In the genomic region with DNA sequence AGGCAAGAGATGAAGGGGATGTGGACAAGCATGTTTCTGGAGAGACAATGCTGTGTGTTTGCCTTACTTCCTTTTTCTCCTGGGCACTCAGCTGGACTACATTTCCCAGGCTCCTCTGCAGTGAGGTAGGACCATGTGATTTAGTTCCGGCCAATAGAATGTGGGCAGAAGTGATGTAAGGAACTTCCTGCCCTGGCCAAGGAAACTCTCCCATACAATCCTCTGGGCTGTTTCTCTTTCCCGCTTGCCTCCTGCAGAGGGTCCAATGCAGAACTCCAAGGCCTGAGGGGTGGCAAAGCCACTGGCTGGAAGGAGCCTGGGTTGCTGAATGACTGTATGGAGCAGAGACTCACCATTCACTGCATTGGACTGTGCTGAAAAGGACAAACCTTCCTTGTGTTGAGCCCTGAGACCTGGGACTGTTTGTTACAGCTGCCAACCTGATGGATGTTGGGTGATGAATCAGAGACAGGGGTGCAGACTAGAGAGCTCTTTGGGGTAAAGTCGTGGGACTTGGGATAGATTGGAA, we compare ENCODE assay signal across 9 cellular contexts.
DNase-seq lines count a peak whose midpoint lies in the region; ATAC-seq and TF ChIP-seq lines count a peak whose summit lies in the region.
"Had no signal": no experiment of that assay in that cellular context is flagged by ENCODE, and none has a peak within 500 bp of the region (broad histone marks: within the 10 kb centered on the region; RNA-seq: fewer than 3 reads in every experiment).

No MANE protein-coding gene starts in this region.

- H3K9ac ChIP-seq in iPS-20b (ENCODE audit: low read depth, low read length), result peak overlapping the region; percentile 50; the same call in 1 of the 2 replicates

- DNase-seq in AG04450 (ENCODE audit: low read depth, low spot score) (peak; percentile 23), GM13976 (ENCODE audit: low spot score) (peak; percentile 82), NAMALWA (ENCODE audit: low spot score) (peak; percentile 95), upper lobe of left lung (peak in 1 of 2 donors; percentile 69), substantia nigra (lab: John Stamatoyannopoulos, UW) (no peak)
- DNase-seq in activated CD4-positive, alpha-beta memory T cell treated with anti-CD3 and anti-CD28 coated beads for 36 hours, result peak; percentile 38

- H3K27me3 Mint-ChIP-seq in activated CD4-positive, alpha-beta memory T cell treated with anti-CD3 and anti-CD28 coated beads for 36 hours, result no peaks in the 10 kb centered on the region

- no peaks in the 10 kb centered on the region for H3K36me3 Mint-ChIP-seq in activated CD4-positive, alpha-beta memory T cell treated with anti-CD3 and anti-CD28 coated beads for 36 hours

- CTCF ChIA-PET in AG04450 (lab: Charles Lee), result no interaction called here
- CTCF ChIA-PET in activated CD4-positive, alpha-beta memory T cell treated with anti-CD3 and anti-CD28 coated beads for 36 hours (lab: Charles Lee), result interaction anchor here (0.6 kb wide), 1 partner anchor 423 kb away, joined by 3 read pairs; no protein-coding TSS in a partner anchor

- H3K27me3 ChIP-seq in AG04450 (ENCODE audit: control insufficient read depth, insufficient read depth, low read length) (peaks cover 29% of the 10 kb centered on the region), iPS-20b (ENCODE audit: insufficient read depth, low read length) (no peaks in the 10 kb centered on the region), upper lobe of left lung (no peaks in the 10 kb centered on the region)
- H3K27me3 ChIP-seq: ovary had no signal

- TF ChIP-seq CTCF in AG04450 (IDR thresholded peaks at IDR 0.05; ENCODE audit: low read depth, low read length), result no peak
- no peak for TF ChIP-seq CTCF in GM13976 (IDR thresholded peaks at IDR 0.05; ENCODE audit: borderline replicate concordance, control extremely low read depth, extremely low read depth, insufficient read depth, missing control alignments)
- TF ChIP-seq CTCF in upper lobe of left lung (IDR thresholded peaks at IDR 0.05), result no peak

- H3K4me1 ChIP-seq in iPS-20b (ENCODE audit: insufficient read depth, low read length) (no peaks in the 10 kb centered on the region; the same call in 1 of the 2 replicates), upper lobe of left lung (peaks cover 5 to 10% (median 9%) of the 10 kb centered on the region in 4 donors)

- TF ChIP-seq POLR2A in upper lobe of left lung (IDR thresholded peaks at IDR 0.05), result no peak

- peaks cover 9% of the 10 kb centered on the region; the same call in 1 of the 2 replicates for H3K9me3 ChIP-seq in AG04450 (ENCODE audit: control insufficient read depth, insufficient read depth, low read length)
- no peaks in the 10 kb centered on the region for H3K9me3 ChIP-seq in iPS-20b (ENCODE audit: insufficient read depth, low read depth, low read length)
- H3K9me3 ChIP-seq in upper lobe of left lung, result peaks cover 0 to 5% (median 0%) of the 10 kb centered on the region in 4 donors
- H3K9me3 ChIP-seq: ovary had no signal

- H3K27ac Mint-ChIP-seq in activated CD4-positive, alpha-beta memory T cell treated with anti-CD3 and anti-CD28 coated beads for 36 hours, result no peak overlapping the region

- H3K4me3 ChIP-seq in AG04450 (ENCODE audit: low read depth, low read length), result peak overlapping the region; percentile 25; the same call in 1 of the 2 replicates
- peak overlapping the region; percentile 63 for H3K4me3 ChIP-seq in iPS-20b (ENCODE audit: low read length)
- H3K4me3 ChIP-seq in upper lobe of left lung, result no peak overlapping the region
- H3K4me3 ChIP-seq: ovary had no signal

- no peak overlapping the region for H3K4me3 Mint-ChIP-seq in activated CD4-positive, alpha-beta memory T cell treated with anti-CD3 and anti-CD28 coated beads for 36 hours

- 65 to 76% methylated on average over 3 of the region's 3 CpGs for WGBS in upper lobe of left lung, 2 donors

- ATAC-seq in HG02623 (IDR thresholded peaks at IDR 0.05; ENCODE audit: unreplicated experiment) (peak; percentile 78), upper lobe of left lung (ENCODE audit: low FRiP score in 2 of 2) (peak; percentile 27 to 85)

- no peaks in the 10 kb centered on the region for H3K4me1 Mint-ChIP-seq in activated CD4-positive, alpha-beta memory T cell treated with anti-CD3 and anti-CD28 coated beads for 36 hours (ENCODE audit: low read depth)

- H3K27ac ChIP-seq in AG04450 (ENCODE audit: low read depth, low read length) (no peak overlapping the region), iPS-20b (ENCODE audit: low read length) (peak overlapping the region; percentile 15), upper lobe of left lung (no peak overlapping the region), substantia nigra (ENCODE audit: low read depth, low read length, poor library complexity, severe bottlenecking) (no peak overlapping the region)
- H3K27ac ChIP-seq: ovary had no signal

- no peak for TF ChIP-seq EP300 in upper lobe of left lung (IDR thresholded peaks at IDR 0.05)

- intact Hi-C loops in activated CD4-positive, alpha-beta memory T cell treated with anti-CD3 and anti-CD28 coated beads for 36 hours (cut with micrococcal nuclease), result no loop called here

- no peaks in the 10 kb centered on the region for H3K36me3 ChIP-seq in iPS-20b (ENCODE audit: insufficient read depth, low read depth, low read length)
- no peaks in the 10 kb centered on the region for H3K36me3 ChIP-seq in upper lobe of left lung
- H3K36me3 ChIP-seq: ovary had no signal

- POLR2A ChIA-PET in AG04450 (lab: Yijun Ruan, JAX), result no interaction called here
- POLR2A ChIA-PET in activated CD4-positive, alpha-beta memory T cell treated with anti-CD3 and anti-CD28 coated beads for 36 hours (lab: Charles Lee), result no interaction called here

- peaks cover 4% of the 10 kb centered on the region for H3K9me3 Mint-ChIP-seq in activated CD4-positive, alpha-beta memory T cell treated with anti-CD3 and anti-CD28 coated beads for 36 hours

- in situ Hi-C loops in GM13976 (cut with MboI; ENCODE audit: low sequenced_read_pairs, unreplicated experiment), result no loop called here

Comparison
In these comparisons a context has a peak if more than half of its experiments do, and no peak if none do; other contexts are left out.
1. DNase-seq: peak in AG04450 (single experiment), GM13976 (single experiment), NAMALWA (single experiment) and activated CD4-positive, alpha-beta memory T cell treated with anti-CD3 and anti-CD28 coated beads for 36 hours (single experiment); none in substantia nigra (0 of 49).
2. H3K4me3 ChIP-seq: peak in AG04450 (single experiment) and iPS-20b (single experiment); none in upper lobe of left lung (0 of 4).